ENCODE assay signal across 17 cellular contexts in genomic region chr19:29807178-29807577, GRCh38.
"Had no signal": no experiment of that assay in that cellular context is flagged by ENCODE, and none has a peak within 500 bp of the region (broad histone marks: within the 10 kb centered on the region; RNA-seq: fewer than 3 reads in every experiment).

No MANE protein-coding gene starts in this region.

- H3K9me3 ChIP-seq: SJCRH30 had no signal

- DNase-seq: KBM-7, NCI-H1048, NCI-H1105, NCI-H1417, NCI-H1436 treated with DMSO at 0.1 percent for 48 hours, NCI-H1694, NCI-H187 treated with DMSO at 0.1 percent for 48 hours, NCI-H2081, NCI-H2107, NCI-H2227 treated with DMSO at 0.1 percent for 48 hours, NCI-H524 treated with DMSO at 0.1 percent for 48 hours, NCI-H69, NCI-H774, RPMI8226, SHP77, SJCRH30 had no signal

- H3K27me3 ChIP-seq: SJCRH30 had no signal

- H3K4me3 ChIP-seq: SJCRH30 had no signal

- H3K36me3 ChIP-seq: SJCRH30 had no signal

- FAIRE-seq: RCC 7860 had no signal
